In genomic region chr5:68464424-68464823, GRCh38 we compare ENCODE assay signal across 9 cellular contexts.
DNase-seq lines count a peak whose midpoint lies in the region; ATAC-seq and TF ChIP-seq lines count a peak whose summit lies in the region.
"Had no signal": no experiment of that assay in that cellular context is flagged by ENCODE, and none has a peak within 500 bp of the region (broad histone marks: within the 10 kb centered on the region; RNA-seq: fewer than 3 reads in every experiment).

No MANE protein-coding gene starts in this region.

- no peak overlapping the region for H3K4me3 Mint-ChIP-seq in activated naive CD8-positive, alpha-beta T cell treated with anti-CD3 and anti-CD28 coated beads for 36 hours
- H3K4me3 Mint-ChIP-seq: activated naive CD8-positive, alpha-beta T cell had no signal

- ATAC-seq in GM21381 (IDR thresholded peaks at IDR 0.05; ENCODE audit: unreplicated experiment) (peak; percentile 60), body of pancreas (no peak), heart left ventricle (no peak), GM19351 (IDR thresholded peaks at IDR 0.05; ENCODE audit: unreplicated experiment) (no peak)

- TF ChIP-seq POLR2A in body of pancreas (IDR thresholded peaks at IDR 0.05) (no peak), heart left ventricle (IDR thresholded peaks at IDR 0.05) (no peak)

- no peak overlapping the region for H3K4me3 ChIP-seq in body of pancreas
- H3K4me3 ChIP-seq in heart left ventricle = no peak overlapping the region

- H3K9me3 Mint-ChIP-seq in activated naive CD8-positive, alpha-beta T cell treated with anti-CD3 and anti-CD28 coated beads for 36 hours = peaks cover 1% of the 10 kb centered on the region

- intact Hi-C loops in body of pancreas (cut with DNase I) = no loop called here
- intact Hi-C loops in heart left ventricle (cut with DNase I) = loop anchor here in 7 of 10 donors (5.0 to 10.0 kb wide), 7 partner anchors 190 to 1222 kb away; no protein-coding TSS in a partner anchor

- no peaks in the 10 kb centered on the region for H3K27me3 Mint-ChIP-seq in activated naive CD8-positive, alpha-beta T cell treated with anti-CD3 and anti-CD28 coated beads for 36 hours
- H3K27me3 Mint-ChIP-seq: activated naive CD8-positive, alpha-beta T cell had no signal

- H3K36me3 ChIP-seq in body of pancreas (replicated peaks in 1 of 2; ENCODE audit: insufficient read depth in 1 of 2, low read depth in 2 of 2) (no peaks in the 10 kb centered on the region), heart left ventricle (no peaks in the 10 kb centered on the region)

- H3K27me3 ChIP-seq in body of pancreas = no peaks in the 10 kb centered on the region
- no peaks in the 10 kb centered on the region for H3K27me3 ChIP-seq in heart left ventricle

- TF ChIP-seq CTCF in body of pancreas (IDR thresholded peaks at IDR 0.05) (no peak), heart left ventricle (IDR thresholded peaks at IDR 0.05) (no peak)

- peaks cover 9% of the 10 kb centered on the region for H3K4me1 ChIP-seq in body of pancreas
- H3K4me1 ChIP-seq in heart left ventricle = peaks cover 0 to 8% (median 4%) of the 10 kb centered on the region in 12 donors

- H3K27ac Mint-ChIP-seq in activated naive CD8-positive, alpha-beta T cell treated with anti-CD3 and anti-CD28 coated beads for 36 hours = no peak overlapping the region
- H3K27ac Mint-ChIP-seq: activated naive CD8-positive, alpha-beta T cell had no signal

- peaks cover 2% of the 10 kb centered on the region for H3K4me1 Mint-ChIP-seq in activated naive CD8-positive, alpha-beta T cell treated with anti-CD3 and anti-CD28 coated beads for 36 hours

- DNase-seq in MV-4-11 (lab: John Stamatoyannopoulos, UW) (peak; percentile 75), body of pancreas (no peak), retina (no peak), heart left ventricle (no peak)
- peak; percentile 69 for DNase-seq in activated naive CD8-positive, alpha-beta T cell treated with anti-CD3 and anti-CD28 coated beads for 36 hours
- peak; percentile 9 for DNase-seq in stimulated activated CD8-positive, alpha-beta memory T cell treated with anti-CD3 and anti-CD28 coated beads, Interleukin-12 subunit alpha, Interleukin-12 subunit beta, amount 100 ng/mL, for 24 hours (ENCODE audit: extremely low read depth)

- no peaks in the 10 kb centered on the region for H3K36me3 Mint-ChIP-seq in activated naive CD8-positive, alpha-beta T cell treated with anti-CD3 and anti-CD28 coated beads for 36 hours
- H3K36me3 Mint-ChIP-seq: activated naive CD8-positive, alpha-beta T cell had no signal

- H3K9me3 ChIP-seq in body of pancreas (no peaks in the 10 kb centered on the region), heart left ventricle (peaks cover 0 to 3% (median 0%) of the 10 kb centered on the region in 12 donors)

- no peak overlapping the region for H3K27ac ChIP-seq in body of pancreas
- no peak overlapping the region for H3K27ac ChIP-seq in heart left ventricle

- WGBS in body of pancreas, 2 donors = 85 to 88% methylated on average over 4 of the region's 4 CpGs
- WGBS in heart left ventricle, 4 donors = 88 to 94% (median 91%) methylated on average over 4 of the region's 4 CpGs

Comparison
In these comparisons a context has a peak if more than half of its experiments do, and no peak if none do; other contexts are left out.
1. DNase-seq: peak in MV-4-11 (single experiment), activated naive CD8-positive, alpha-beta T cell treated with anti-CD3 and anti-CD28 coated beads for 36 hours (single experiment) and stimulated activated CD8-positive, alpha-beta memory T cell treated with anti-CD3 and anti-CD28 coated beads, Interleukin-12 subunit alpha, Interleukin-12 subunit beta, amount 100 ng/mL, for 24 hours (single experiment); none in body of pancreas (0 of 4), retina (single experiment) and heart left ventricle (0 of 5).